In genomic region chr9:121703014-121703734, GRCh38 we compare ENCODE assay signal across 18 cellular contexts. TPM values are rescaled to one million over a fixed set of nuclear protein-coding genes. Genes with fewer than 3 reads are reported as not detected.
A peak's percentile ranks its signal among the peaks of the same experiment; 100 is the strongest.
DNase-seq lines count a peak whose midpoint lies in the region; ATAC-seq and TF ChIP-seq lines count a peak whose summit lies in the region.
"Had no signal": no experiment of that assay in that cellular context is flagged by ENCODE, and none has a peak within 500 bp of the region (broad histone marks: within the 10 kb centered on the region; RNA-seq: fewer than 3 reads in every experiment).

No MANE protein-coding gene starts in this region.

- TF ChIP-seq CTCF in cardiac fibroblast (IDR thresholded peaks at IDR 0.05; ENCODE audit: low read depth, low read length) (peak; percentile 20), osteocyte (IDR thresholded peaks at IDR 0.05) (peak; percentile 9)

- peak; percentile 13 for DNase-seq in NCI-H82 (lab: John Stamatoyannopoulos, UW)
- DNase-seq in NCI-H82 treated with DMSO at 0.1 percent for 48 hours (lab: John Stamatoyannopoulos, UW; ENCODE audit: unreplicated experiment): no peak
- DNase-seq in HuH-7.5 (ENCODE audit: low spot score): peak; percentile 41
- DNase-seq in cardiac fibroblast (ENCODE audit: low read depth in 2 of 2): no peak
- DNase-seq in osteocyte (ENCODE audit: extremely low spot score, unreplicated experiment): no peak
- no peak for DNase-seq in NOMO-1 treated with dmso at 0.1 percent for 144 hours (lab: John Stamatoyannopoulos, UW; ENCODE audit: unreplicated experiment)
- DNase-seq: activated CD8-positive, alpha-beta memory T cell treated with anti-CD3 and anti-CD28 coated beads for 24 hours; activated effector memory CD4-positive, alpha-beta T cell treated with Interleukin-2 at 50 U/mL for 16 hours; amygdala; Calu3; dermis blood vessel endothelial cell; left lung; NCI-H1105 treated with DMSO at 0.1 percent for 48 hours; NCI-H446; stimulated activated CD4-positive, alpha-beta T cell treated with anti-CD3 and anti-CD28 coated beads, Interleukin-15, amount 100 ng/mL, for 24 hours had no signal

- H3K4me3 ChIP-seq in cardiac fibroblast (replicated peaks in 1 of 2; ENCODE audit: low read depth in 2 of 2, low read length in 2 of 2): no peak overlapping the region
- H3K4me3 ChIP-seq: left lung, prostate gland had no signal

- H3K27me3 Mint-ChIP-seq in osteocyte (ENCODE audit: unreplicated experiment): no peaks in the 10 kb centered on the region

- H3K9me3 Mint-ChIP-seq in osteocyte (ENCODE audit: unreplicated experiment): no peaks in the 10 kb centered on the region

- no peak overlapping the region for H3K4me3 Mint-ChIP-seq in osteocyte (ENCODE audit: unreplicated experiment)

- H3K36me3 Mint-ChIP-seq in osteocyte (ENCODE audit: unreplicated experiment): no peaks in the 10 kb centered on the region

- no peak overlapping the region for H3K27ac Mint-ChIP-seq in osteocyte (ENCODE audit: unreplicated experiment)

- no peak for ATAC-seq in HG02870 (IDR thresholded peaks at IDR 0.05; ENCODE audit: unreplicated experiment)
- ATAC-seq in GM19324 (IDR thresholded peaks at IDR 0.05; ENCODE audit: low FRiP score, unreplicated experiment): no peak
- ATAC-seq: left lung had no signal

- H3K4me1 Mint-ChIP-seq in osteocyte (ENCODE audit: unreplicated experiment): peaks cover 28% of the 10 kb centered on the region

RNA-seq across cellular contexts. Expression of gene DAB2IP, which starts 51.7 kb away (rescaled TPM):
- 43.6 and 47.9 TPM in 2 replicates for total RNA-seq in osteocyte

Comparison
In these comparisons a context has a peak if more than half of its experiments do, and no peak if none do; other contexts are left out.
1. DNase-seq: peak in NCI-H82 (single experiment) and HuH-7.5 (single experiment); none in NCI-H82 treated with DMSO at 0.1 percent for 48 hours (single experiment), cardiac fibroblast (0 of 2), osteocyte (single experiment) and NOMO-1 treated with dmso at 0.1 percent for 144 hours (single experiment).